Comparison of ENCODE assay signal across 8 cellular contexts in the genomic region with DNA sequence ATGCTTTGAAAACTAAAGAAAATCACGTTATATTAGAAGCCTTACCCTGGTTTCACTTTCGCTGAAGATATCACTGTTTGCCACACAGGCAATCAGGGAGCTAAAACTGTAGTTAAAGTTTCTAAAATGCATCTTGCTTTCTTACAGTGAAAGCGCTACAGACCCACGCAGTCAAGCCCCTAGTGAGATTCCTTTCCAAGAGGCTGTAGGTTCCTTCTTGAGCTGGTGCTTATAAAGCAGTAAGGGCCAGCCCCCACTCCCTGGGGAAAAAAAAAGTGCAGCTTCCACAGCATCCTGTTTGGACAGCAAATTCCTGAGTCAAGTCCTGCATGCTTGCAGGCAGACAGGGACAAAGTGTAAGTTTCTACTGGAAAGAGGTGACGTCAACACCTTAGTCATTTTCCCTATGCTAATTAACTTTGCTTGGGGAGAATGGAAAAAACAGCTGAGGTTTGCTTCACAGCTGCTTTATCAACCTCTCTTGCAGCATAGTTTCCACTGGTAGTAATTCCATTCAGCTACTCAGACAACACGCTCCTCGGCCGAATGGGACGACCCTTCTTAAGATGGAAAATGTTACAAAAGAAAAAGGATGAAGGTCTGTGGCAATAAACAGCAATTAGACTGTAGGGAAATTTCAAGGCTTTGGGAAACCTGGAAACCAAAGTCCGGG. TPM values are rescaled to one million over a fixed set of nuclear protein-coding genes. Genes with fewer than 3 reads are reported as not detected.
A peak's percentile ranks its signal among the peaks of the same experiment; 100 is the strongest.
DNase-seq lines count a peak whose midpoint lies in the region; ATAC-seq, FAIRE-seq and TF ChIP-seq lines count a peak whose summit lies in the region.

No MANE protein-coding gene starts in this region.

- peak overlapping the region; percentile 84 for H3K9ac ChIP-seq in keratinocyte (ENCODE audit: control insufficient read depth, extremely low read depth, insufficient read depth, low read length)

- no peaks in the 10 kb centered on the region for H3K9me2 ChIP-seq in GM23338 (ENCODE audit: insufficient read depth)

- peak overlapping the region; percentile 5; the same call in 1 of the 2 replicates for H3K4me3 ChIP-seq in GM23338
- peak overlapping the region; percentile 24 to 85 (median 85) for H3K4me3 ChIP-seq in keratinocyte (ENCODE audit: control insufficient read depth in 2 of 3, extremely low read depth in 1 of 3, insufficient read depth in 2 of 3, low read depth in 1 of 3, low read length in 3 of 3)

- FAIRE-seq in keratinocyte (lab: Jason Lieb, UNC): peak; percentile 99

- H3K4me2 ChIP-seq in GM23338 (peak overlapping the region; percentile 49), keratinocyte (ENCODE audit: control insufficient read depth, extremely low read depth, insufficient read depth, low read depth, low read length) (peak overlapping the region; percentile 100)

- no peaks in the 10 kb centered on the region for H4K20me1 ChIP-seq in GM23338 (replicated peaks; ENCODE audit: insufficient read depth)
- no peaks in the 10 kb centered on the region for H4K20me1 ChIP-seq in keratinocyte (ENCODE audit: control insufficient read depth, extremely low read depth, insufficient read depth, low read length)

- H3K27me3 Mint-ChIP-seq in GM23338 (ENCODE audit: insufficient read depth, low read depth, poor library complexity): peaks cover 4% of the 10 kb centered on the region
- H3K27me3 Mint-ChIP-seq in central memory CD8-positive, alpha-beta T cell: no peaks in the 10 kb centered on the region

- H3K27me3 ChIP-seq in GM23338 (ENCODE audit: insufficient read depth): peaks cover 5% of the 10 kb centered on the region; the same call in 1 of the 2 replicates
- H3K27me3 ChIP-seq in keratinocyte (ENCODE audit: control insufficient read depth, extremely low read depth, insufficient read depth, low read length): no peaks in the 10 kb centered on the region

- H3K27ac Mint-ChIP-seq in GM23338: peak overlapping the region; percentile 93
- H3K27ac Mint-ChIP-seq in central memory CD8-positive, alpha-beta T cell (ENCODE audit: low read depth): peak overlapping the region; percentile 38

- no peaks in the 10 kb centered on the region for H3F3A ChIP-seq in GM23338 (replicated peaks; ENCODE audit: low read depth)

- no peaks in the 10 kb centered on the region for H3K36me3 Mint-ChIP-seq in GM23338 (ENCODE audit: low read depth)
- H3K36me3 Mint-ChIP-seq in central memory CD8-positive, alpha-beta T cell (ENCODE audit: insufficient read depth): no peaks in the 10 kb centered on the region

- H3K9me1 ChIP-seq in keratinocyte (ENCODE audit: control insufficient read depth, extremely low read depth, insufficient read depth, low read length): no peaks in the 10 kb centered on the region

- H3K4me1 Mint-ChIP-seq in GM23338: peaks cover 54% of the 10 kb centered on the region
- peaks cover 27% of the 10 kb centered on the region for H3K4me1 Mint-ChIP-seq in central memory CD8-positive, alpha-beta T cell

- H3K27ac ChIP-seq in GM23338 (ENCODE audit: low read depth) (peak overlapping the region; percentile 73), keratinocyte (ENCODE audit: control insufficient read depth, insufficient read depth, low read length) (peak overlapping the region; percentile 92)

- H2AFZ ChIP-seq in GM23338 (no peak overlapping the region), keratinocyte (ENCODE audit: control insufficient read depth, low read length) (peak overlapping the region; percentile 79)

- in situ Hi-C loops in SK-MEL-5 (cut with HindIII; ENCODE audit: low pct_unique_long_range_greater_than_20kb, low sequenced_read_pairs): no loop called here

- H3K79me2 ChIP-seq in GM23338 (replicated peaks; ENCODE audit: insufficient read depth) (no peaks in the 10 kb centered on the region), keratinocyte (ENCODE audit: control insufficient read depth, insufficient read depth, low read length) (peaks cover 4% of the 10 kb centered on the region)

- H3K4me1 ChIP-seq in GM23338 (ENCODE audit: insufficient read depth): peaks cover 41% of the 10 kb centered on the region
- H3K4me1 ChIP-seq in keratinocyte (ENCODE audit: control insufficient read depth, extremely low read depth, insufficient read depth, low read length): peaks cover 14% of the 10 kb centered on the region

- dilution Hi-C loops in keratinocyte (cut with MboI; ENCODE audit: extremely low pct_ligation_motif_present, low sequenced_read_pairs): no loop called here

- no peaks in the 10 kb centered on the region for H3K36me3 ChIP-seq in GM23338 (ENCODE audit: insufficient read depth)
- H3K36me3 ChIP-seq in keratinocyte (ENCODE audit: control insufficient read depth in 2 of 2, extremely low read depth in 1 of 2, insufficient read depth in 2 of 2, low read length in 2 of 2): peaks cover 0 to 7% of the 10 kb centered on the region in 2 experiments

- H3K9me3 Mint-ChIP-seq in GM23338: peaks cover 3% of the 10 kb centered on the region; the same call in 1 of the 3 replicates
- H3K9me3 Mint-ChIP-seq in central memory CD8-positive, alpha-beta T cell: peaks cover 5% of the 10 kb centered on the region

- H3K4me3 Mint-ChIP-seq in GM23338: peak overlapping the region; percentile 20; the same call in 2 of the 3 replicates
- peak overlapping the region; percentile 51 for H3K4me3 Mint-ChIP-seq in central memory CD8-positive, alpha-beta T cell

- DNase-seq in Ammon's horn (ENCODE audit: low spot score): peak; percentile 58
- peak; percentile 85 for DNase-seq in GM23338 (ENCODE audit: low spot score)
- peak; percentile 96 for DNase-seq in SK-MEL-5 (ENCODE audit: low read depth, low spot score)
- no peak for DNase-seq in central memory CD8-positive, alpha-beta T cell (ENCODE audit: low spot score in 2 of 2)
- peak; percentile 80 for DNase-seq in keratinocyte (ENCODE audit: low read depth, low spot score)
- peak; percentile 97 for DNase-seq in smooth muscle cell of the brain vasculature (ENCODE audit: low read depth, low spot score)

- ATAC-seq in GM23338 (peak; percentile 32), HG03108 (IDR thresholded peaks at IDR 0.05; ENCODE audit: unreplicated experiment) (no peak), GM19328 (IDR thresholded peaks at IDR 0.05; ENCODE audit: unreplicated experiment) (no peak)
- no peak for ATAC-seq in central memory CD8-positive, alpha-beta T cell (replicated peaks; ENCODE audit: extremely low read depth, poor library complexity, severe bottlenecking)

- no peaks in the 10 kb centered on the region for H3K9me3 ChIP-seq in keratinocyte (ENCODE audit: control insufficient read depth, low read depth, low read length)

- TF ChIP-seq CTCF in GM23338 (conservative IDR thresholded peaks at IDR 0.05; ENCODE audit: low read depth in 2 of 2) (no peak), keratinocyte (optimal IDR thresholded peaks at IDR 0.05 in 1 of 3, IDR thresholded peaks at IDR 0.05 in 1 of 3, conservative IDR thresholded peaks at IDR 0.05 in 1 of 3; ENCODE audit: extremely low read depth in 1 of 3, insufficient read depth in 2 of 3, low read length in 3 of 3) (no peak)

TF ChIP-seq in GM23338, 12 proteins besides CTCF, POLR2A, EP300 and RAD21:
- TF ChIP-seq CREB1 (CRISPR knock-in tag; IDR thresholded peaks at IDR 0.05; ENCODE audit: low read depth) (peak; percentile 72), ZNF331 (CRISPR knock-in tag; IDR thresholded peaks at IDR 0.05; ENCODE audit: low read depth) (no peak), JUNB (IDR thresholded peaks at IDR 0.05; ENCODE audit: unreplicated experiment) (no peak), STAT1 (IDR thresholded peaks at IDR 0.05; ENCODE audit: unreplicated experiment) (no peak)

RNA-seq across cellular contexts. Expression of a gene that starts 14.7 kb away (rescaled TPM):
- total RNA-seq in GM23338 (2014; rRNA removed; shearing (Covaris generic)): 0.07 TPM in 1 of 2 replicates, not detected in the other
- polyA plus RNA-seq in GM23338 (2016; fragmentation: Nextera tagmentation; extraction: Ambion mirVana) (not detected in 2 replicates), keratinocyte (0.03 to 0.08 TPM (median 0.04 TPM) in 3 replicates)
- not detected in 2 replicates for total RNA-seq in SK-MEL-5 (2014; rRNA removed; shearing (Covaris generic))
- polyA plus RNA-seq in SK-MEL-5 (2015; cell fraction: cytosol; rRNA removed): not detected in 2 replicates
- 0.36 and 0.95 TPM in 2 replicates for polyA plus RNA-seq in SK-MEL-5 (2015; cell fraction: nucleus; rRNA removed)
- 0.12 TPM for polyA plus RNA-seq in keratinocyte (2011; ENCODE audit: low read depth)
- polyA plus RNA-seq in keratinocyte (2011; cell fraction: cytosol; rRNA removed): 0.10 TPM in 1 of 2 replicates, not detected in the other
- 0.17 and 0.36 TPM in 2 replicates for polyA plus RNA-seq in keratinocyte (2011; cell fraction: nucleus; rRNA removed)
- polyA plus RNA-seq in keratinocyte (2012; ENCODE audit: low replicate concordance): 0.09 and 0.20 TPM in 2 replicates
- 0.42 TPM in 1 of 3 replicates, not detected in the others for polyA minus RNA-seq in keratinocyte
- polyA minus RNA-seq in keratinocyte (2011; cell fraction: cytosol; rRNA and poly(A)+ RNA removed): not detected
- 0.53 TPM in 1 of 2 replicates, not detected in the other for polyA minus RNA-seq in keratinocyte (2011; cell fraction: nucleus; rRNA and poly(A)+ RNA removed)

Comparison
In these comparisons a context has a peak if more than half of its experiments do, and no peak if none do; other contexts are left out.
1. DNase-seq: peak in Ammon's horn (single experiment), GM23338 (single experiment), SK-MEL-5 (single experiment), keratinocyte (single experiment) and smooth muscle cell of the brain vasculature (single experiment); none in central memory CD8-positive, alpha-beta T cell (0 of 2).